In the genomic region with DNA sequence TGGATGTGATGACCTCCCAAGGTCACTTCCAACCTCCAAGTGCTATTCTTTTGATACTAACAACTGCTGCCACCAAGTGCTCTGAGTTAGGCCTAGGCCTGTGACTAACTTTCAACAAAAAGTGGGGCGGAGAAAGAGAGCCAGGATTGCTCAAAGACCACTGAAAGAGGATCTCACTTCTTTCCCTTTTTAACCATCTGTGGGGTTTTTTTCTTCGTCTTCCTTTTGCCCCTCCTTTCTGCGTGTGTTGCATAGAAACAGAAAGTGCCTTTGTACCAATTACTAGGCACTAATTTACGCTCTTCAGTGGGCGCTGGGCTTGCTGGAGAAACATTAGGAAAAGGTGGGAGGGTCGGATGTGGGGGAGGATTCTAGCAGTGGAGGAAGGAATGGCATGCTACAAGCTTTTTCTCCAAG, we compare ENCODE assay signal across 8 cellular contexts. TPM values are rescaled to one million over a fixed set of nuclear protein-coding genes. Genes with fewer than 3 reads are reported as not detected.
DNase-seq lines count a peak whose midpoint lies in the region; ATAC-seq, FAIRE-seq and TF ChIP-seq lines count a peak whose summit lies in the region.

No MANE protein-coding gene starts in this region.

- H3K27ac ChIP-seq in left ventricle myocardium inferior (replicated peaks), result peak overlapping the region; percentile 70
- H3K27ac ChIP-seq in esophagus (ENCODE audit: low read depth in 2 of 2, low read length in 1 of 2), result peak overlapping the region; percentile 42 to 51
- H3K27ac ChIP-seq in prostate gland, result peak overlapping the region; percentile 33 to 40

- no peak for FAIRE-seq in urothelium cell line (lab: Jason Lieb, UNC)

- H3K36me3 ChIP-seq in left ventricle myocardium inferior (no peaks in the 10 kb centered on the region), esophagus (ENCODE audit: control insufficient read depth in 2 of 2, insufficient read depth in 2 of 2, low read length in 1 of 2) (no peaks in the 10 kb centered on the region), prostate gland (no peaks in the 10 kb centered on the region)

- 59 to 64% methylated on average over 6 of the region's 6 CpGs for WGBS in esophagus, 2 donors
- 57% methylated on average over 6 of the region's 6 CpGs for WGBS in prostate gland

- TF ChIP-seq CTCF in left ventricle myocardium inferior (IDR thresholded peaks at IDR 0.05; ENCODE audit: borderline replicate concordance), result no peak
- TF ChIP-seq CTCF in prostate gland (IDR thresholded peaks at IDR 0.05), result no peak

- H3K9me3 ChIP-seq in left ventricle myocardium inferior (replicated peaks) (no peaks in the 10 kb centered on the region), esophagus (ENCODE audit: control insufficient read depth in 2 of 2, insufficient read depth in 1 of 2, low read depth in 1 of 2, low read length in 1 of 2) (no peaks in the 10 kb centered on the region), prostate gland (no peaks in the 10 kb centered on the region)

- intact Hi-C loops in left ventricle myocardium inferior (cut with micrococcal nuclease), result loop anchor here (10.0 kb wide), 1 partner anchor 52 kb away; no protein-coding TSS in a partner anchor
- intact Hi-C loops in cardiac septum (cut with DNase I), result no loop called here
- intact Hi-C loops in prostate gland (cut with DNase I), result loop anchor here (5.0 kb wide), 1 partner anchor 54 kb away; no protein-coding TSS in a partner anchor

- no peak for TF ChIP-seq POLR2A in prostate gland (IDR thresholded peaks at IDR 0.05)

- in situ Hi-C loops in SK-MEL-5 (cut with HindIII; ENCODE audit: low pct_unique_long_range_greater_than_20kb, low sequenced_read_pairs), result no loop called here

- peak; percentile 60 for ATAC-seq in HG02970 (IDR thresholded peaks at IDR 0.05; ENCODE audit: low FRiP score, unreplicated experiment)

- H3K4me1 ChIP-seq in left ventricle myocardium inferior (peaks cover 99% of the 10 kb centered on the region), esophagus (ENCODE audit: control insufficient read depth in 2 of 2, insufficient read depth in 2 of 2, low read length in 1 of 2) (peaks cover 5 to 6% of the 10 kb centered on the region in 2 donors), prostate gland (replicated peaks) (peaks cover 18% of the 10 kb centered on the region)

- H3K27me3 ChIP-seq in left ventricle myocardium inferior (ENCODE audit: low read depth), result no peaks in the 10 kb centered on the region
- no peaks in the 10 kb centered on the region for H3K27me3 ChIP-seq in esophagus (ENCODE audit: control insufficient read depth in 1 of 2, insufficient read depth in 2 of 2, low read length in 2 of 2)
- no peaks in the 10 kb centered on the region for H3K27me3 ChIP-seq in prostate gland (replicated peaks; ENCODE audit: insufficient read depth)

- no peak for DNase-seq in left ventricle myocardium inferior
- DNase-seq in cardiac septum (ENCODE audit: low spot score), result no peak
- DNase-seq in SK-MEL-5 (ENCODE audit: low read depth, low spot score), result peak; percentile 58
- no peak for DNase-seq in prostate gland (ENCODE audit: low spot score)
- no peak for DNase-seq in AG08396 (ENCODE audit: low spot score)
- no peak for DNase-seq in urothelium cell line (ENCODE audit: low spot score)

- peak overlapping the region; percentile 88 for H3K4me3 ChIP-seq in left ventricle myocardium inferior
- H3K4me3 ChIP-seq in esophagus (ENCODE audit: low read depth in 1 of 2, low read length in 2 of 2), result no peak overlapping the region
- no peak overlapping the region for H3K4me3 ChIP-seq in prostate gland

RNA-seq across cellular contexts. Expression of a gene that starts 8.0 kb away (rescaled TPM):
- total RNA-seq in left ventricle myocardium inferior (52.8 TPM), cardiac septum (19.0 TPM), prostate gland (100 to 1,000 TPM in 1 of 2 donors, 10 to 100 TPM in 1; 82.9 to 129 TPM)
- total RNA-seq in SK-MEL-5 (2014; rRNA removed; shearing (Covaris generic)), result 42.7 and 43.1 TPM in 2 replicates
- polyA plus RNA-seq in SK-MEL-5 (2015; cell fraction: cytosol; rRNA removed), result 75.5 and 93.3 TPM in 2 replicates
- polyA plus RNA-seq in SK-MEL-5 (2015; cell fraction: nucleus; rRNA removed), result 50.7 and 61.4 TPM in 2 replicates
- polyA plus RNA-seq in esophagus, result 1 to 10 TPM; 5.8 to 9.0 TPM
